Comparison of ENCODE assay signal across 31 cellular contexts in the genomic region with DNA sequence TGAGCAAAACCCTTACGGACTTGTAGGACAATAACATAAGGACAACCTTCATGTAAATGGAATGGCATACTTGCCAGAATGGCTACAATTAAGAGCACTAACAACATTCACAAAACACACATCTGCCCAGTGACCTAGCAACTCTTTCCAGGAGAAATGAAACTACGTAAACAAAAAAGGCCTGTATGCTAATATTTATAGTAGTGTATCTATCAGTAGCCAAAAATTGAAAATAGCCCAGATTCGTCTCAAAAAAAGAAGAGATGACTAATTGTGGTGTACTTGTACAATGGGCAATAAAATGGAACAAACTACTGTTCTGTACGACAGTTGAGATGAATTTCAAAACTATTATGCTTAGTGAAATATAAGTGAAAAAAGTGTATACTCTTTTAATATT. TPM values are rescaled to one million over a fixed set of nuclear protein-coding genes. Genes with fewer than 3 reads are reported as not detected.
DNase-seq lines count a peak whose midpoint lies in the region; ATAC-seq and TF ChIP-seq lines count a peak whose summit lies in the region.
"Had no signal": no experiment of that assay in that cellular context is flagged by ENCODE, and none has a peak within 500 bp of the region (broad histone marks: within the 10 kb centered on the region; RNA-seq: fewer than 3 reads in every experiment).

No MANE protein-coding gene starts in this region.

- H3K4me2 ChIP-seq in PC-3 (ENCODE audit: low read length), result no peak overlapping the region
- H3K4me2 ChIP-seq: BLaER1, KMS-11, smooth muscle cell had no signal

- CTCF ChIA-PET in PC-3 (lab: Charles Lee), result no interaction called here

- no peak overlapping the region for H3K4me3 ChIP-seq in PC-3 (ENCODE audit: low read length)
- H3K4me3 ChIP-seq: BLaER1, esophagus muscularis mucosa, lower lobe of right lung, right atrium auricular region, smooth muscle cell had no signal

- intact Hi-C loops in PC-3 (cut with micrococcal nuclease), result loop anchor here (10.0 kb wide), 2 partner anchors 225 to 365 kb away; no protein-coding TSS in a partner anchor

- H2AFZ ChIP-seq in PC-3 (ENCODE audit: low read length), result no peak overlapping the region

- ATAC-seq in HG02870 (IDR thresholded peaks at IDR 0.05; ENCODE audit: unreplicated experiment), result peak; percentile 47
- peak; percentile 53 for ATAC-seq in PC-3
- ATAC-seq: activated CD4-positive, CD25-positive, alpha-beta regulatory T cell treated with anti-CD3 and anti-CD28 coated beads, Interleukin-2, amount 50 U/mL, for 24 hours; activated CD8-positive, alpha-beta memory T cell treated with anti-CD3 and anti-CD28 coated beads, Interleukin-2, amount 10 ng/mL, durations not matched to agents 7 days and 5 days; lower lobe of right lung; naive thymus-derived CD4-positive, alpha-beta T cell; SK-N-SH treated with all-trans-retinoic acid at 6 μM for 48 hours; stimulated activated naive CD8-positive, alpha-beta T cell treated with anti-CD3 and anti-CD28 coated beads, Interleukin-15, amount 100 ng/mL, for 72 hours; T-helper 17 cell had no signal

- H3K9ac ChIP-seq in PC-3 (ENCODE audit: low read length), result no peak overlapping the region
- H3K9ac ChIP-seq: BLaER1, KMS-11 had no signal

- H4K20me1 ChIP-seq in PC-3 (ENCODE audit: low read length), result no peaks in the 10 kb centered on the region
- H4K20me1 ChIP-seq: BLaER1 had no signal

- no peaks in the 10 kb centered on the region for H3K79me2 ChIP-seq in PC-3 (ENCODE audit: low read length)

- POLR2A ChIA-PET in PC-3 (lab: Charles Lee; ENCODE audit: unreplicated experiment), result no interaction called here

- DNase-seq in AG09319 (ENCODE audit: extremely low read depth, low read depth), result peak; percentile 18
- no peak for DNase-seq in PC-3
- DNase-seq in fibroblast of peridontal ligament (ENCODE audit: extremely low read depth), result peak; percentile 28
- DNase-seq in amygdala (lab: John Stamatoyannopoulos, UW), result no peak
- DNase-seq in cerebellar nuclear complex (lab: John Stamatoyannopoulos, UW), result no peak
- DNase-seq in NCI-H2227 treated with DMSO at 0.1 percent for 48 hours (lab: John Stamatoyannopoulos, UW), result no peak
- DNase-seq: activated CD4-positive, alpha-beta T cell treated with anti-CD3 and anti-CD28 coated beads, Interleukin-2, amount 50 U/mL, for 4 hours; activated CD8-positive, alpha-beta memory T cell treated with anti-CD3 and anti-CD28 coated beads, Interleukin-2, amount 10 ng/mL, durations not matched to agents 7 days and 5 days; activated gamma-delta T cell treated with Interleukin-2 at 50 U/mL for 16 hours; activated T-cell treated with anti-CD3 and anti-CD28 coated beads, Interleukin-2, amount 50 U/mL, for 48 hours; caudate nucleus; dermis blood vessel endothelial cell; hippocampal formation; lower lobe of right lung; naive thymus-derived CD4-positive, alpha-beta T cell; NCI-H1436 treated with DMSO at 0.1 percent for 48 hours; NCI-H2107; NCI-H510A; NK-92 treated with Interleukin-12 subunit alpha and Interleukin-12 subunit beta, amount 100 ng/mL, for 24 hours; posterior cingulate gyrus; stimulated activated naive CD8-positive, alpha-beta T cell treated with anti-CD3 and anti-CD28 coated beads, Interleukin-15, amount 100 ng/mL, for 72 hours; T-helper 17 cell had no signal

- no peaks in the 10 kb centered on the region for H3K9me2 ChIP-seq in PC-3 (replicated peaks; ENCODE audit: low read length)

- H3K27ac ChIP-seq in PC-3 (ENCODE audit: low read length), result no peak overlapping the region
- H3K27ac ChIP-seq: BLaER1, esophagus muscularis mucosa, KMS-11, lower lobe of right lung, neutrophil, right atrium auricular region had no signal

- no peak for TF ChIP-seq CTCF in AG09319 (IDR thresholded peaks at IDR 0.05; ENCODE audit: low read depth, low read length)
- TF ChIP-seq CTCF in PC-3 (conservative IDR thresholded peaks at IDR 0.05; ENCODE audit: low read depth, low read length), result no peak

- no peaks in the 10 kb centered on the region for H3F3A ChIP-seq in PC-3 (ENCODE audit: low read length, unreplicated experiment)

- no peaks in the 10 kb centered on the region for H3K4me1 ChIP-seq in PC-3 (ENCODE audit: insufficient read depth, low read length)
- H3K4me1 ChIP-seq: lower lobe of right lung had no signal

- no peaks in the 10 kb centered on the region for H3K9me3 ChIP-seq in PC-3 (ENCODE audit: low read length)
- H3K9me3 ChIP-seq: esophagus muscularis mucosa, lower lobe of right lung, neutrophil, right atrium auricular region had no signal

- no peaks in the 10 kb centered on the region for H3K36me3 ChIP-seq in PC-3 (ENCODE audit: low read depth, low read length)
- H3K36me3 ChIP-seq: lower lobe of right lung, neutrophil, right atrium auricular region had no signal

- no TSS peak for BruUV-seq in PC-3 (replicated peaks; lab: Mats Ljungman, UMichigan)

- H3K27me3 ChIP-seq in PC-3 (ENCODE audit: low read length), result no peaks in the 10 kb centered on the region
- H3K27me3 ChIP-seq: BLaER1, esophagus muscularis mucosa, neutrophil, right atrium auricular region had no signal

RNA-seq across cellular contexts. Expression of a gene that starts 38.4 kb away (rescaled TPM):
- total RNA-seq in PC-3 (2014; rRNA removed), result 11.3 and 16.7 TPM in 2 replicates

Comparison
In these comparisons a context has a peak if more than half of its experiments do, and no peak if none do; other contexts are left out.
1. DNase-seq: peak in AG09319 (single experiment) and fibroblast of peridontal ligament (single experiment); none in PC-3 (single experiment), amygdala (0 of 56), cerebellar nuclear complex (0 of 2) and NCI-H2227 treated with DMSO at 0.1 percent for 48 hours (single experiment).